ENCODE assay signal across 31 cellular contexts in the genomic region with DNA sequence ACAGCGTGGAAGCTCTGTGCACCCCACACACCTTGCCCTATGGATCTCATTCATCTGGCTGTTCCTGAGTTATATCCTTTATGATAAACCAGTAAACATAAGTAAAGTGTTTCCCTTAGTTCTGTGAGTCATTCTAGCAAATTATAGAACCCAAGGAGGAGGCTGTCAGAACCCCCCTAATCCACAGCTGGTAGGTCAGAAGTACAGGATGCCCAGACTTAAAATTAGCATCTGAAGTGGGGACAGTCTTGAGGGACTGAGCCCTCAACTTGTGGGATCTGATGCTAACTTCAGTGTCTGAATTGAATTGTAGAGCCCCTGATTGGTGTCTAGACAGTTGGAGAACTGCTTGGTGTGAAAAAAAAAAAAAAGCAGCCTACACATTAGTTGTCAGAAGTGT.
DNase-seq lines count a peak whose midpoint lies in the region; ATAC-seq and TF ChIP-seq lines count a peak whose summit lies in the region.
"Had no signal": no experiment of that assay in that cellular context is flagged by ENCODE, and none has a peak within 500 bp of the region (broad histone marks: within the 10 kb centered on the region; RNA-seq: fewer than 3 reads in every experiment).

No MANE protein-coding gene starts in this region.

- RAD21 ChIA-PET in HCT116 (lab: Charles Lee; ENCODE audit: low non-redundant PET in 1 of 2, low total read pairs in 2 of 2, uncharacterized antibody in 2 of 2, unreplicated experiment in 2 of 2), result no interaction called here

- H3K4me2 ChIP-seq in HCT116 (ENCODE audit: low read length) (peak overlapping the region; percentile 8; the same call in 1 of the 2 replicates), mesenchymal stem cell (ENCODE audit: low read length, poor library complexity, severe bottlenecking) (no peak overlapping the region)

- H3K27me3 ChIP-seq in HCT116 (ENCODE audit: insufficient read depth, low read length) (no peaks in the 10 kb centered on the region), mesenchymal stem cell (ENCODE audit: control insufficient read depth in 1 of 2, insufficient read depth in 1 of 2, low read length in 2 of 2) (peaks cover 0 to 4% of the 10 kb centered on the region in 2 experiments), dorsolateral prefrontal cortex (no peaks in the 10 kb centered on the region)
- H3K27me3 ChIP-seq: esophagus muscularis mucosa, left lung, neutrophil, Peyer's patch, right lobe of liver had no signal

- H3K79me2 ChIP-seq in HCT116 (ENCODE audit: insufficient read depth, low read length), result no peaks in the 10 kb centered on the region

- H3K27me3 Mint-ChIP-seq in activated naive CD8-positive, alpha-beta T cell treated with anti-CD3 and anti-CD28 coated beads, Interleukin-2, amount 50 U/mL, for 24 hours, result no peaks in the 10 kb centered on the region
- no peaks in the 10 kb centered on the region for H3K27me3 Mint-ChIP-seq in glutamatergic neuron (ENCODE audit: unreplicated experiment)
- H3K27me3 Mint-ChIP-seq: activated CD4-positive, alpha-beta T cell treated with anti-CD3 and anti-CD28 coated beads for 36 hours; progenitor cell of endocrine pancreas had no signal

- no CpG with 5 or more reads among the region's 1 CpG for WGBS in mesenchymal stem cell

- no peak overlapping the region for H2BK12ac ChIP-seq in mesenchymal stem cell (ENCODE audit: low read length in 2 of 2)

- ATAC-seq in HCT116, result no peak
- peak; percentile 25 for ATAC-seq in activated naive CD8-positive, alpha-beta T cell treated with anti-CD3 and anti-CD28 coated beads, Interleukin-2, amount 50 U/mL, for 24 hours
- ATAC-seq: activated CD4-positive, alpha-beta T cell treated with anti-CD3 and anti-CD28 coated beads for 36 hours; left lung had no signal

- H3K4me1 Mint-ChIP-seq in activated naive CD8-positive, alpha-beta T cell treated with anti-CD3 and anti-CD28 coated beads, Interleukin-2, amount 50 U/mL, for 24 hours, result peaks cover 46% of the 10 kb centered on the region
- no peaks in the 10 kb centered on the region for H3K4me1 Mint-ChIP-seq in glutamatergic neuron (ENCODE audit: low read depth, unreplicated experiment)
- H3K4me1 Mint-ChIP-seq: IgD-negative memory B cell, naive B cell had no signal

- H3K18ac ChIP-seq in mesenchymal stem cell (ENCODE audit: low read depth in 1 of 2, low read length in 2 of 2), result no peak overlapping the region

- TF ChIP-seq RAD21 in HCT116 (IDR thresholded peaks at IDR 0.05; ENCODE audit: low read depth), result no peak

- DNase-seq in ELR (ENCODE audit: low read depth), result peak; percentile 40
- DNase-seq in HCT116 (ENCODE audit: low read depth, low spot score), result no peak
- no peak for DNase-seq in activated naive CD8-positive, alpha-beta T cell treated with anti-CD3 and anti-CD28 coated beads, Interleukin-2, amount 50 U/mL, for 24 hours
- DNase-seq in mesenchymal stem cell, result peak; percentile 29
- no peak for DNase-seq in iPS-NIHi7 (ENCODE audit: extremely low spot score)
- DNase-seq in glutamatergic neuron, result no peak
- no peak for DNase-seq in HuH-7 (ENCODE audit: low spot score)
- DNase-seq in dorsolateral prefrontal cortex, result no peak
- DNase-seq: activated CD4-positive, alpha-beta T cell treated with anti-CD3 and anti-CD28 coated beads for 36 hours; activated naive CD4-positive, alpha-beta T cell; activated T-cell treated with anti-CD3 and anti-CD28 coated beads, Interleukin-2, amount 50 U/mL, for 4 hours; amygdala; cortex of kidney; endodermal cell; hypothalamus; left lung; naive B cell; NCI-H1092 treated with DMSO at 0.1 percent for 48 hours; NCI-H187; NCI-H526; NK-92 treated with Interleukin-12 subunit alpha and Interleukin-12 subunit beta, amount 100 ng/mL, for 24 hours; Peyer's patch; right lobe of liver; stimulated activated CD4-positive, alpha-beta T cell treated with anti-CD3 and anti-CD28 coated beads, Interleukin-15, amount 100 ng/mL, for 24 hours; stimulated activated naive CD4-positive, alpha-beta T cell had no signal

- BruUV-seq in HCT116 (replicated peaks; lab: Mats Ljungman, UMichigan), result no TSS peak

- H3K4me3 ChIP-seq in HCT116 (replicated peaks in 1 of 2; ENCODE audit: low read depth in 1 of 2, low read length in 2 of 2) (no peak overlapping the region), mesenchymal stem cell (ENCODE audit: insufficient read depth in 1 of 2, low read depth in 1 of 2, low read length in 2 of 2) (no peak overlapping the region), dorsolateral prefrontal cortex (no peak overlapping the region)
- H3K4me3 ChIP-seq: esophagus muscularis mucosa, left lung, Peyer's patch, right lobe of liver had no signal

- no peak overlapping the region for H4K8ac ChIP-seq in mesenchymal stem cell (ENCODE audit: low read length)

- no peak overlapping the region for H3K14ac ChIP-seq in mesenchymal stem cell (ENCODE audit: low read length in 2 of 2)

- no peak overlapping the region for H2BK15ac ChIP-seq in mesenchymal stem cell (ENCODE audit: low read depth, poor library complexity, severe bottlenecking)

- H3K4me1 ChIP-seq in HCT116 (ENCODE audit: control insufficient read depth in 1 of 2, insufficient read depth in 2 of 2, low read length in 2 of 2) (peaks cover 13 to 38% of the 10 kb centered on the region in 2 experiments), mesenchymal stem cell (ENCODE audit: control insufficient read depth, insufficient read depth, low read depth, low read length) (peaks cover 2% of the 10 kb centered on the region)
- H3K4me1 ChIP-seq: esophagus muscularis mucosa, left lung, Peyer's patch, right lobe of liver had no signal

- intact Hi-C loops in HCT116 (cut with micrococcal nuclease) (no loop called here), dorsolateral prefrontal cortex (cut with DNase I) (no loop called here)

- H2BK5ac ChIP-seq in mesenchymal stem cell (ENCODE audit: low read depth, low read length, poor library complexity, severe bottlenecking), result no peak overlapping the region

- no peak for TF ChIP-seq POLR2A in HCT116 (IDR thresholded peaks at IDR 0.05; ENCODE audit: borderline replicate concordance, extremely low read depth, insufficient read depth, insufficient read length)

- H3K4me3 Mint-ChIP-seq in activated naive CD8-positive, alpha-beta T cell treated with anti-CD3 and anti-CD28 coated beads, Interleukin-2, amount 50 U/mL, for 24 hours, result no peak overlapping the region
- no peak overlapping the region for H3K4me3 Mint-ChIP-seq in glutamatergic neuron (ENCODE audit: unreplicated experiment)
- H3K4me3 Mint-ChIP-seq: activated CD4-positive, alpha-beta T cell treated with anti-CD3 and anti-CD28 coated beads for 36 hours; activated T-cell treated with anti-CD3 and anti-CD28 coated beads, Interleukin-2, amount 50 U/mL, for 4 hours; CD14-positive monocyte; endodermal cell; IgD-negative memory B cell; naive B cell; T-helper 1 cell treated with Interleukin-12 subunit alpha and Interleukin-12 subunit beta and Interleukin-4 antibody, amounts not matched to agents 30 μg/mL and 1 μg/mL, for 36 hours had no signal

- H2AK5ac ChIP-seq in mesenchymal stem cell (ENCODE audit: low read length, severe bottlenecking), result peak overlapping the region; percentile 83

- H3K27ac Mint-ChIP-seq in activated naive CD8-positive, alpha-beta T cell treated with anti-CD3 and anti-CD28 coated beads, Interleukin-2, amount 50 U/mL, for 24 hours, result no peak overlapping the region
- no peak overlapping the region for H3K27ac Mint-ChIP-seq in glutamatergic neuron (ENCODE audit: unreplicated experiment)
- H3K27ac Mint-ChIP-seq: CD14-positive monocyte; endodermal cell; IgD-negative memory B cell; progenitor cell of endocrine pancreas; T-helper 1 cell treated with Interleukin-12 subunit alpha and Interleukin-12 subunit beta and Interleukin-4 antibody, amounts not matched to agents 30 μg/mL and 1 μg/mL, for 36 hours had no signal

- POLR2A ChIA-PET in HCT116 (lab: Charles Lee), result no interaction called here

- H3K36me3 ChIP-seq in HCT116 (ENCODE audit: control insufficient read depth in 1 of 2, insufficient read depth in 2 of 2, low read length in 2 of 2) (no peaks in the 10 kb centered on the region), mesenchymal stem cell (ENCODE audit: control insufficient read depth in 1 of 2, insufficient read depth in 2 of 2, low read depth in 1 of 2, low read length in 2 of 2) (no peaks in the 10 kb centered on the region)
- H3K36me3 ChIP-seq: esophagus muscularis mucosa, left lung, neutrophil, Peyer's patch, right lobe of liver had no signal

- no peaks in the 10 kb centered on the region for H3K9me2 ChIP-seq in HCT116 (ENCODE audit: insufficient read depth)

- H3K9ac ChIP-seq in HCT116 (ENCODE audit: low read length) (no peak overlapping the region), mesenchymal stem cell (ENCODE audit: low read length) (no peak overlapping the region)

- H3K4ac ChIP-seq in mesenchymal stem cell (ENCODE audit: low read depth in 1 of 2, low read length in 2 of 2), result no peak overlapping the region

- no peak overlapping the region for H3K23ac ChIP-seq in mesenchymal stem cell (ENCODE audit: low read length in 2 of 2)

- no peaks in the 10 kb centered on the region for H3K9me3 ChIP-seq in HCT116 (ENCODE audit: control insufficient read depth in 1 of 2, insufficient read depth in 1 of 2, low read depth in 1 of 2, low read length in 2 of 2)
- no peaks in the 10 kb centered on the region for H3K9me3 ChIP-seq in mesenchymal stem cell (ENCODE audit: control insufficient read depth, low read length)
- H3K9me3 ChIP-seq: esophagus muscularis mucosa, left lung, neutrophil, Peyer's patch, right lobe of liver had no signal

- no peak overlapping the region for H3K27ac ChIP-seq in HCT116 (ENCODE audit: low read depth, low read length)
- H3K27ac ChIP-seq in mesenchymal stem cell (ENCODE audit: low read length, poor library complexity, severe bottlenecking), result no peak overlapping the region
- no peak overlapping the region for H3K27ac ChIP-seq in dorsolateral prefrontal cortex
- H3K27ac ChIP-seq: esophagus muscularis mucosa, left lung, neutrophil, Peyer's patch, right lobe of liver had no signal

- H2BK120ac ChIP-seq in mesenchymal stem cell (ENCODE audit: low read depth, low read length), result no peak overlapping the region

- CTCF ChIA-PET in HCT116 (lab: Charles Lee), result no interaction called here

- H3K9me3 Mint-ChIP-seq in activated naive CD8-positive, alpha-beta T cell treated with anti-CD3 and anti-CD28 coated beads, Interleukin-2, amount 50 U/mL, for 24 hours, result no peaks in the 10 kb centered on the region
- no peaks in the 10 kb centered on the region for H3K9me3 Mint-ChIP-seq in glutamatergic neuron (ENCODE audit: unreplicated experiment)
- H3K9me3 Mint-ChIP-seq: activated T-cell treated with anti-CD3 and anti-CD28 coated beads, Interleukin-2, amount 50 U/mL, for 4 hours; CD14-positive monocyte; IgD-negative memory B cell; T-helper 1 cell treated with Interleukin-12 subunit alpha and Interleukin-12 subunit beta and Interleukin-4 antibody, amounts not matched to agents 30 μg/mL and 1 μg/mL, for 36 hours had no signal

- no peaks in the 10 kb centered on the region for H4K20me1 ChIP-seq in HCT116 (ENCODE audit: insufficient read depth)

- no peaks in the 10 kb centered on the region for H3K36me3 Mint-ChIP-seq in activated naive CD8-positive, alpha-beta T cell treated with anti-CD3 and anti-CD28 coated beads, Interleukin-2, amount 50 U/mL, for 24 hours (ENCODE audit: low read depth)
- no peaks in the 10 kb centered on the region for H3K36me3 Mint-ChIP-seq in glutamatergic neuron (ENCODE audit: unreplicated experiment)
- H3K36me3 Mint-ChIP-seq: CD14-positive monocyte, naive B cell had no signal

- no peak overlapping the region for H4K91ac ChIP-seq in mesenchymal stem cell (ENCODE audit: low read length)

- H2AFZ ChIP-seq in HCT116 (ENCODE audit: low read depth, low read length, poor library complexity, severe bottlenecking), result no peak overlapping the region
- no peak overlapping the region for H2AFZ ChIP-seq in mesenchymal stem cell (ENCODE audit: low read depth, low read length)

- no peaks in the 10 kb centered on the region for H3K79me1 ChIP-seq in mesenchymal stem cell (replicated peaks; ENCODE audit: low read length, poor library complexity, severe bottlenecking)

- TF ChIP-seq CTCF in HCT116 (IDR thresholded peaks at IDR 0.05 in 2 of 3, conservative IDR thresholded peaks at IDR 0.05 in 1 of 3; ENCODE audit: borderline replicate concordance in 1 of 3, insufficient read depth in 1 of 3, low read depth in 2 of 3, low read length in 2 of 3) (no peak), glutamatergic neuron (IDR thresholded peaks at IDR 0.05; ENCODE audit: partially characterized antibody, unreplicated experiment) (no peak), dorsolateral prefrontal cortex (IDR thresholded peaks at IDR 0.05 in 54 of 56, conservative IDR thresholded peaks at IDR 0.05 in 2 of 56; ENCODE audit: low read depth in 1 of 56, partially characterized antibody in 56 of 56) (no peak)

Comparison
In these comparisons a context has a peak if more than half of its experiments do, and no peak if none do; other contexts are left out.
1. DNase-seq: peak in ELR (single experiment) and mesenchymal stem cell (single experiment); none in HCT116 (single experiment), activated naive CD8-positive, alpha-beta T cell treated with anti-CD3 and anti-CD28 coated beads, Interleukin-2, amount 50 U/mL, for 24 hours (single experiment), iPS-NIHi7 (single experiment), glutamatergic neuron (single experiment), HuH-7 (single experiment) and dorsolateral prefrontal cortex (0 of 10).